In the genomic region with DNA sequence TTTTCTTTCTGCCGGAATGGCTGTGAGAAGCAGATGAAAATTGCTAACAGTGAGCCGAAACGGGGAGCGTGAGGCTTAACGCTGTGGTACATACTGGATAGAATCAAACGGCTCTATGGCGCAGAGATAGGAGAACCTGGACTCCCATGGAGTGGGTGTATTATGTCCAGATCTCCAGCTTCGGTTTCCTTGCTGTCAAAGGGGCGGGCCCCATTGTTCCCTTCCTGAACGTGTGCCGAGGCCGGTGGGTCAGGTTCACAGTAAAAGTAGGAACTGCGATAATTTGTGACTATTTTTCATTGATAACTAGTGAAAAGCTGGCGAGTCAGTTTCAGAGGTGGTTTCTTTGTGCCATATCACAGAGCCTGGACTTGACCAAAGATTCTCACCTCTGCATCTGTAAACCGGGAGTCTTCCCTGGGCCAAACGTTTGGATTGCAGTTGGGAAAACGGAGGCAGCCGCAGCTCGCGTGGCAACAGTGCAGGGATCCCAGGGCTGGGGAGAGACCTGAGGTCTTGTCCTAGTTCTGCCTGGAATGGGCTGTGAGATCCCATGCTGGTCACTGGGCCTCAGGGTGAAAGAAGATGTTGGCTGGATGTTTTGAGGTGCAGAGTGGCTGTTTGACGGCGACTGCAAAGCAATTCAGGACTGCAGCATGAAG, we compare ENCODE assay signal across 8 cellular contexts. TPM values are rescaled to one million over a fixed set of nuclear protein-coding genes. Genes with fewer than 3 reads are reported as not detected.
DNase-seq lines count a peak whose midpoint lies in the region; ATAC-seq and TF ChIP-seq lines count a peak whose summit lies in the region.

No MANE protein-coding gene starts in this region.

- H3K9me3 ChIP-seq in A673 (ENCODE audit: low read depth, low read length, poor library complexity, severe bottlenecking) (no peaks in the 10 kb centered on the region), HUES6 (ENCODE audit: control insufficient read depth, insufficient read depth, low read depth, low read length) (no peaks in the 10 kb centered on the region)

- POLR2A ChIA-PET in A673 (lab: Charles Lee; ENCODE audit: low non-redundant PET), result interaction anchor here (0.6 kb wide), 1 partner anchor 41 kb away, joined by 3 read pairs; no protein-coding TSS in a partner anchor

- no peak for DNase-seq in A673 (ENCODE audit: low spot score)
- DNase-seq in brain microvascular endothelial cell, result no peak
- DNase-seq in mesothelial cell of epicardium (ENCODE audit: low spot score in 2 of 2, unreplicated experiment in 2 of 2), result no peak
- DNase-seq in NOMO-1 treated with DMSO at 0.1 percent for 48 hours (lab: John Stamatoyannopoulos, UW; ENCODE audit: unreplicated experiment), result no peak
- DNase-seq in glomerular visceral epithelial cell (ENCODE audit: extremely low spot score), result no peak
- DNase-seq in SW480 (ENCODE audit: low spot score), result no peak

- H3K27ac ChIP-seq in A673 (ENCODE audit: low read depth, low read length, poor library complexity, severe bottlenecking) (peak overlapping the region; percentile 85), HUES6 (ENCODE audit: low read depth, low read length) (peak overlapping the region; percentile 93), brain microvascular endothelial cell (peak overlapping the region; percentile 84)

- in situ Hi-C loops in brain microvascular endothelial cell (cut with HindIII; ENCODE audit: low pct_ligation_motif_present, low sequenced_read_pairs), result no loop called here

- H3K4me3 ChIP-seq in A673 (ENCODE audit: low read depth, low read length, poor library complexity, severe bottlenecking), result peak overlapping the region; percentile 74
- peak overlapping the region; percentile 99 for H3K4me3 ChIP-seq in HUES6 (ENCODE audit: low read depth, low read length)
- H3K4me3 ChIP-seq in brain microvascular endothelial cell (ENCODE audit: low read depth, low read length), result peak overlapping the region; percentile 99

- H3K27me3 Mint-ChIP-seq in mesothelial cell of epicardium (ENCODE audit: low read depth), result peaks cover 2% of the 10 kb centered on the region

- intact Hi-C loops in A673 (cut with micrococcal nuclease; ENCODE audit: unreplicated experiment), result no loop called here

- TF ChIP-seq CTCF in A673 (conservative IDR thresholded peaks at IDR 0.05; ENCODE audit: low read depth, low read length), result no peak
- TF ChIP-seq CTCF in brain microvascular endothelial cell (IDR thresholded peaks at IDR 0.05; ENCODE audit: low read depth, low read length, missing control alignments), result no peak
- no peak for TF ChIP-seq CTCF in mesothelial cell of epicardium (IDR thresholded peaks at IDR 0.05; ENCODE audit: unreplicated experiment)

- TSS peak; percentile 68 for BruUV-seq in A673 (replicated peaks; lab: Mats Ljungman, UMichigan)

- H3K36me3 ChIP-seq in A673 (ENCODE audit: insufficient read depth, low read length, poor library complexity, severe bottlenecking) (peaks cover 52% of the 10 kb centered on the region), HUES6 (ENCODE audit: control insufficient read depth, insufficient read depth, low read length) (peaks cover 51% of the 10 kb centered on the region), brain microvascular endothelial cell (replicated peaks) (peaks cover 51% of the 10 kb centered on the region)

- H3K4me1 ChIP-seq in A673 (ENCODE audit: insufficient read depth, low read length, poor library complexity, severe bottlenecking) (peaks cover 12% of the 10 kb centered on the region), HUES6 (ENCODE audit: control insufficient read depth, insufficient read depth, low read length) (peaks cover 4% of the 10 kb centered on the region; the same call in 1 of the 2 replicates)

- peaks cover 22% of the 10 kb centered on the region for H3K4me1 Mint-ChIP-seq in mesothelial cell of epicardium

- no peaks in the 10 kb centered on the region for H3K9me3 Mint-ChIP-seq in mesothelial cell of epicardium

- peak overlapping the region; percentile 98 for H3K27ac Mint-ChIP-seq in mesothelial cell of epicardium

- CTCF ChIA-PET in A673 (lab: Charles Lee), result interaction anchor here (0.5 kb wide), 1 partner anchor 25 kb away, joined by 3 read pairs; no protein-coding TSS in a partner anchor

- H3K27me3 ChIP-seq in A673 (replicated peaks; ENCODE audit: insufficient read depth, low read depth, low read length, poor library complexity), result no peaks in the 10 kb centered on the region
- no peaks in the 10 kb centered on the region for H3K27me3 ChIP-seq in HUES6 (ENCODE audit: control insufficient read depth, insufficient read depth, low read length)
- H3K27me3 ChIP-seq in brain microvascular endothelial cell (replicated peaks), result no peaks in the 10 kb centered on the region

- no peak for ATAC-seq in HG03378 (IDR thresholded peaks at IDR 0.05; ENCODE audit: unreplicated experiment)

- peaks cover 18% of the 10 kb centered on the region for H3K36me3 Mint-ChIP-seq in mesothelial cell of epicardium

- H3K9ac ChIP-seq in HUES6 (ENCODE audit: low read length), result peak overlapping the region; percentile 99

- H3K4me3 Mint-ChIP-seq in mesothelial cell of epicardium, result peak overlapping the region; percentile 100

RNA-seq across cellular contexts. Expression of gene RPL18A, which starts 0.8 kb away (rescaled TPM):
- total RNA-seq in A673 (2021) (1,852 and 1,889 TPM in 2 replicates), mesothelial cell of epicardium (1,706 to 1,840 TPM (median 1,775 TPM) in 3 replicates)

RNA-seq across cellular contexts. Expression of gene SLC5A5, which starts 11.3 kb away (rescaled TPM):
- total RNA-seq in A673 (2021) (not detected in 2 replicates), mesothelial cell of epicardium (not detected in 3 replicates)

RNA-seq across cellular contexts. Expression of gene JAK3, which starts 12.7 kb away (rescaled TPM):
- total RNA-seq in A673 (2021) (2.4 and 2.5 TPM in 2 replicates), mesothelial cell of epicardium (10.7 to 12.3 TPM (median 11.2 TPM) in 3 replicates)

RNA-seq across cellular contexts. Expression of gene INSL3, which starts 39.1 kb away (rescaled TPM):
- total RNA-seq in A673 (2021) (not detected in 2 replicates), mesothelial cell of epicardium (0.35 to 1.0 TPM (median 0.92 TPM) in 3 replicates)
